Comparison of ENCODE assay signal across 22 cellular contexts in genomic region chr4:1997712-1998111, GRCh38. TPM values are rescaled to one million over a fixed set of nuclear protein-coding genes. Genes with fewer than 3 reads are reported as not detected.
A peak's percentile ranks its signal among the peaks of the same experiment; 100 is the strongest.
DNase-seq lines count a peak whose midpoint lies in the region; ATAC-seq, FAIRE-seq and TF ChIP-seq lines count a peak whose summit lies in the region.
"Had no signal": no experiment of that assay in that cellular context is flagged by ENCODE, and none has a peak within 500 bp of the region (broad histone marks: within the 10 kb centered on the region; RNA-seq: fewer than 3 reads in every experiment).

No MANE protein-coding gene starts in this region.

- H3K27ac Mint-ChIP-seq in GM23338 = 0 out of 2 replicates have a peak overlapping the region, but pooled peaks have one; percentile 6
- no peak overlapping the region for H3K27ac Mint-ChIP-seq in activated CD8-positive, alpha-beta T cell treated with anti-CD3 and anti-CD28 coated beads for 36 hours
- H3K27ac Mint-ChIP-seq: CD8-positive, alpha-beta T cell; IgD-negative memory B cell had no signal

- peaks cover 28% of the 10 kb centered on the region for H3K4me1 Mint-ChIP-seq in GM23338
- peaks cover 41% of the 10 kb centered on the region for H3K4me1 Mint-ChIP-seq in activated CD8-positive, alpha-beta T cell treated with anti-CD3 and anti-CD28 coated beads for 36 hours (ENCODE audit: low read depth)

- no peaks in the 10 kb centered on the region for H3F3A ChIP-seq in GM23338 (replicated peaks; ENCODE audit: low read depth)

- no peaks in the 10 kb centered on the region for H3K9me3 ChIP-seq in trophoblast cell (ENCODE audit: insufficient read depth, low read depth, low read length)
- H3K9me3 ChIP-seq in transverse colon = peaks cover 0 to 20% of the 10 kb centered on the region in 2 donors
- no peaks in the 10 kb centered on the region for H3K9me3 ChIP-seq in small intestine (ENCODE audit: control insufficient read depth, low read depth)
- H3K9me3 ChIP-seq: SJSA1 had no signal

- ATAC-seq in GM23338 = no peak
- ATAC-seq in activated CD8-positive, alpha-beta T cell treated with anti-CD3 and anti-CD28 coated beads for 36 hours = no peak
- ATAC-seq: CD8-positive, alpha-beta T cell; Right ventricle myocardium inferior had no signal

- H3K36me3 Mint-ChIP-seq in GM23338 (ENCODE audit: low read depth) = peaks cover 45% of the 10 kb centered on the region
- H3K36me3 Mint-ChIP-seq in activated CD8-positive, alpha-beta T cell treated with anti-CD3 and anti-CD28 coated beads for 36 hours (ENCODE audit: low read depth) = peaks cover 70% of the 10 kb centered on the region

- no peak overlapping the region for H3K4me2 ChIP-seq in GM23338
- H3K4me2 ChIP-seq in trophoblast cell (ENCODE audit: low read length) = no peak overlapping the region
- H3K4me2 ChIP-seq: BLaER1 had no signal

- CTCF ChIA-PET in activated CD8-positive, alpha-beta T cell treated with anti-CD3 and anti-CD28 coated beads for 36 hours (lab: Charles Lee) = no interaction called here

- no peaks in the 10 kb centered on the region for H3K79me1 ChIP-seq in trophoblast cell (ENCODE audit: low read length)

- H3K4me3 ChIP-seq in GM23338 = no peak overlapping the region
- no peak overlapping the region for H3K4me3 ChIP-seq in coronary artery
- H3K4me3 ChIP-seq in trophoblast cell (ENCODE audit: low read depth, low read length) = no peak overlapping the region
- H3K4me3 ChIP-seq in transverse colon = no peak overlapping the region
- H3K4me3 ChIP-seq in small intestine (ENCODE audit: low read depth in 1 of 2, low read length in 2 of 2) = no peak overlapping the region
- H3K4me3 ChIP-seq in dorsolateral prefrontal cortex = no peak overlapping the region
- H3K4me3 ChIP-seq: BLaER1, GM23248, SJSA1 had no signal

- peaks cover 95% of the 10 kb centered on the region for H4K20me1 ChIP-seq in GM23338 (replicated peaks; ENCODE audit: insufficient read depth)

- H3K9me2 ChIP-seq in GM23338 (ENCODE audit: insufficient read depth) = no peaks in the 10 kb centered on the region

- no peak overlapping the region for H4K12ac ChIP-seq in trophoblast cell (ENCODE audit: low read depth, low read length)

- H2BK12ac ChIP-seq in trophoblast cell (ENCODE audit: low read length) = peak overlapping the region; percentile 21

- no peaks in the 10 kb centered on the region for H3K27me3 ChIP-seq in GM23338 (ENCODE audit: insufficient read depth)
- H3K27me3 ChIP-seq in trophoblast cell (ENCODE audit: insufficient read depth, low read length) = no peaks in the 10 kb centered on the region
- no peaks in the 10 kb centered on the region for H3K27me3 ChIP-seq in transverse colon
- H3K27me3 ChIP-seq in small intestine (ENCODE audit: control insufficient read depth in 2 of 2, insufficient read depth in 2 of 2, low read length in 2 of 2) = no peaks in the 10 kb centered on the region
- H3K27me3 ChIP-seq in dorsolateral prefrontal cortex = no peaks in the 10 kb centered on the region
- H3K27me3 ChIP-seq: BLaER1, SJSA1 had no signal

- H3K27me3 Mint-ChIP-seq in GM23338 (ENCODE audit: insufficient read depth, low read depth, poor library complexity) = peaks cover 3% of the 10 kb centered on the region
- no peaks in the 10 kb centered on the region for H3K27me3 Mint-ChIP-seq in activated CD8-positive, alpha-beta T cell treated with anti-CD3 and anti-CD28 coated beads for 36 hours
- H3K27me3 Mint-ChIP-seq: IgD-negative memory B cell had no signal

- peak overlapping the region; percentile 16 for H3K4ac ChIP-seq in trophoblast cell (ENCODE audit: low read depth, low read length)

- in situ Hi-C loops in transverse colon (cut with MboI; ENCODE audit: low pct_ligation_motif_present in 1 of 4, low pct_unique_long_range_greater_than_20kb in 1 of 4, low sequenced_read_pairs in 3 of 4) = no loop called here

- DNase-seq in GM23338 (ENCODE audit: low spot score) = no peak
- peak; percentile 21 for DNase-seq in coronary artery (ENCODE audit: low spot score)
- DNase-seq in trophoblast cell = no peak
- no peak for DNase-seq in transverse colon
- no peak for DNase-seq in activated CD8-positive, alpha-beta T cell treated with anti-CD3 and anti-CD28 coated beads for 36 hours
- no peak for DNase-seq in small intestine
- no peak for DNase-seq in dorsolateral prefrontal cortex
- DNase-seq: Calu3; CD8-positive, alpha-beta T cell; DMS153; GM23248; HCEC 1CT; NCI-H1105 treated with DMSO at 0.1 percent for 48 hours; NCI-H2029 treated with DMSO at 0.1 percent for 48 hours; NCI-H2171 treated with DMSO at 0.1 percent for 48 hours; NCI-H524 treated with DMSO at 0.1 percent for 48 hours; NCI-H82 had no signal

- peak overlapping the region; percentile 5 for H3K18ac ChIP-seq in trophoblast cell (ENCODE audit: low read length)

- H2BK120ac ChIP-seq in trophoblast cell (ENCODE audit: insufficient read depth, low read length, poor library complexity) = no peak overlapping the region

- no CpG with 5 or more reads among the region's 4 CpGs for WGBS in trophoblast cell (ENCODE audit: extremely low coverage, insufficient coverage, insufficient read length)
- 87 to 95% methylated on average over 3 to 4 of the region's 4 CpGs for WGBS in transverse colon (ENCODE audit: low coverage in 1 of 2), 2 donors
- WGBS in small intestine, 3 donors = 93 to 96% (median 94%) methylated on average over 4 of the region's 4 CpGs

- H3K4me3 Mint-ChIP-seq in GM23338 = no peak overlapping the region
- no peak overlapping the region for H3K4me3 Mint-ChIP-seq in activated CD8-positive, alpha-beta T cell treated with anti-CD3 and anti-CD28 coated beads for 36 hours
- H3K4me3 Mint-ChIP-seq: CD8-positive, alpha-beta T cell; IgD-negative memory B cell had no signal

- no peak overlapping the region for H3K14ac ChIP-seq in trophoblast cell (ENCODE audit: low read length)

- TF ChIP-seq EP300 in transverse colon (IDR thresholded peaks at IDR 0.05; ENCODE audit: low read depth) = no peak

- intact Hi-C loops in transverse colon (cut with DNase I; ENCODE audit: low total_unique reads) = no loop called here
- intact Hi-C loops in activated CD8-positive, alpha-beta T cell treated with anti-CD3 and anti-CD28 coated beads for 36 hours (cut with micrococcal nuclease) = no loop called here
- intact Hi-C loops in dorsolateral prefrontal cortex (cut with DNase I) = no loop called here

- no peak overlapping the region for H3K9ac ChIP-seq in trophoblast cell (ENCODE audit: low read length)
- H3K9ac ChIP-seq: BLaER1, GM23248 had no signal

- H3K23ac ChIP-seq in trophoblast cell (ENCODE audit: low read length) = no peak overlapping the region

- POLR2A ChIA-PET in activated CD8-positive, alpha-beta T cell treated with anti-CD3 and anti-CD28 coated beads for 36 hours (lab: Charles Lee) = no interaction called here

- no peak for TF ChIP-seq POLR2A in transverse colon (IDR thresholded peaks at IDR 0.05)

- no peak overlapping the region for H4K8ac ChIP-seq in trophoblast cell (ENCODE audit: low read depth, low read length)

- H4K91ac ChIP-seq in trophoblast cell (ENCODE audit: low read depth, low read length) = no peak overlapping the region

- H2BK5ac ChIP-seq in trophoblast cell (ENCODE audit: low read depth, low read length, poor library complexity) = no peak overlapping the region

- H3K79me2 ChIP-seq in GM23338 (replicated peaks; ENCODE audit: insufficient read depth) = peaks cover 100% of the 10 kb centered on the region
- H3K79me2 ChIP-seq in trophoblast cell (ENCODE audit: control insufficient read depth, insufficient read depth, low read length, poor library complexity) = no peaks in the 10 kb centered on the region

- no peak for FAIRE-seq in small intestine (lab: Jason Lieb, UNC)
- FAIRE-seq: GM12891 had no signal

- H3K27ac ChIP-seq in GM23338 (ENCODE audit: low read depth) (no peak overlapping the region), coronary artery (no peak overlapping the region), trophoblast cell (ENCODE audit: low read depth, low read length) (peak overlapping the region; percentile 65), transverse colon (no peak overlapping the region), small intestine (ENCODE audit: low read depth in 1 of 2, low read length in 1 of 2) (no peak overlapping the region), dorsolateral prefrontal cortex (no peak overlapping the region)
- H3K27ac ChIP-seq: BLaER1, GM23248, SJSA1 had no signal

- H3K36me3 ChIP-seq in GM23338 (ENCODE audit: insufficient read depth) (no peaks in the 10 kb centered on the region), trophoblast cell (ENCODE audit: control insufficient read depth in 1 of 2, insufficient read depth in 2 of 2, low read length in 2 of 2) (no peaks in the 10 kb centered on the region), transverse colon (no peaks in the 10 kb centered on the region), small intestine (ENCODE audit: control insufficient read depth in 2 of 2, insufficient read depth in 2 of 2, low read length in 2 of 2) (no peaks in the 10 kb centered on the region)

- peaks cover 15% of the 10 kb centered on the region; the same call in 1 of the 2 replicates for H3K4me1 ChIP-seq in GM23338 (ENCODE audit: insufficient read depth)
- H3K4me1 ChIP-seq in trophoblast cell (ENCODE audit: control insufficient read depth in 1 of 2, insufficient read depth in 2 of 2, low read length in 2 of 2) = peaks cover 6 to 10% of the 10 kb centered on the region in 2 experiments
- H3K4me1 ChIP-seq in transverse colon = peaks cover 0 to 5% (median 4%) of the 10 kb centered on the region in 4 donors
- peaks cover 0 to 3% of the 10 kb centered on the region in 2 donors for H3K4me1 ChIP-seq in small intestine (ENCODE audit: control insufficient read depth in 2 of 2, insufficient read depth in 1 of 2, low read depth in 1 of 2, low read length in 1 of 2)
- H3K4me1 ChIP-seq: BLaER1, SJSA1 had no signal

- H2AFZ ChIP-seq in GM23338 (no peak overlapping the region), trophoblast cell (ENCODE audit: insufficient read depth, low read length, poor library complexity) (no peak overlapping the region)
- H2AFZ ChIP-seq: GM23248 had no signal

- no peak for TF ChIP-seq CTCF in GM23338 (conservative IDR thresholded peaks at IDR 0.05; ENCODE audit: low read depth in 2 of 2)
- TF ChIP-seq CTCF in coronary artery (IDR thresholded peaks at IDR 0.05) = no peak
- no peak for TF ChIP-seq CTCF in transverse colon (IDR thresholded peaks at IDR 0.05)
- no peak for TF ChIP-seq CTCF in activated CD8-positive, alpha-beta T cell treated with anti-CD3 and anti-CD28 coated beads for 36 hours (IDR thresholded peaks at IDR 0.05)
- TF ChIP-seq CTCF in dorsolateral prefrontal cortex (IDR thresholded peaks at IDR 0.05 in 54 of 56, conservative IDR thresholded peaks at IDR 0.05 in 2 of 56; ENCODE audit: low read depth in 1 of 56, partially characterized antibody in 56 of 56) = no peak

- H2AK5ac ChIP-seq in trophoblast cell (ENCODE audit: low read length) = no peak overlapping the region

- H3K9me3 Mint-ChIP-seq in GM23338 = peaks cover 6% of the 10 kb centered on the region; the same call in 1 of the 3 replicates
- H3K9me3 Mint-ChIP-seq in activated CD8-positive, alpha-beta T cell treated with anti-CD3 and anti-CD28 coated beads for 36 hours = peaks cover 39% of the 10 kb centered on the region

RNA-seq across cellular contexts. Expression of gene NELFA, which starts 11.1 kb away (rescaled TPM):
- total RNA-seq in GM23338 (2014; rRNA removed; shearing (Covaris generic)) = 60.8 and 62.8 TPM in 2 replicates
- polyA plus RNA-seq in GM23338 (2016; fragmentation: Nextera tagmentation; extraction: Ambion mirVana) (62.2 and 63.3 TPM in 2 replicates), small intestine (10 to 100 TPM; 12.7 to 23.3 (median 21.9) TPM)
- 27.2 and 27.8 TPM in 2 replicates for polyA plus RNA-seq in trophoblast cell (2013)
- total RNA-seq in transverse colon (10 to 100 TPM; 22.0 to 80.4 (median 31.8) TPM), dorsolateral prefrontal cortex (10 to 100 TPM; 31.6 to 76.1 (median 48.7) TPM)
- total RNA-seq in activated CD8-positive, alpha-beta T cell treated with anti-CD3 and anti-CD28 coated beads for 36 hours = 10 to 100 TPM; 43.9 to 46.3 TPM
